17 cellular contexts compared by ENCODE assay signal in the genomic region with DNA sequence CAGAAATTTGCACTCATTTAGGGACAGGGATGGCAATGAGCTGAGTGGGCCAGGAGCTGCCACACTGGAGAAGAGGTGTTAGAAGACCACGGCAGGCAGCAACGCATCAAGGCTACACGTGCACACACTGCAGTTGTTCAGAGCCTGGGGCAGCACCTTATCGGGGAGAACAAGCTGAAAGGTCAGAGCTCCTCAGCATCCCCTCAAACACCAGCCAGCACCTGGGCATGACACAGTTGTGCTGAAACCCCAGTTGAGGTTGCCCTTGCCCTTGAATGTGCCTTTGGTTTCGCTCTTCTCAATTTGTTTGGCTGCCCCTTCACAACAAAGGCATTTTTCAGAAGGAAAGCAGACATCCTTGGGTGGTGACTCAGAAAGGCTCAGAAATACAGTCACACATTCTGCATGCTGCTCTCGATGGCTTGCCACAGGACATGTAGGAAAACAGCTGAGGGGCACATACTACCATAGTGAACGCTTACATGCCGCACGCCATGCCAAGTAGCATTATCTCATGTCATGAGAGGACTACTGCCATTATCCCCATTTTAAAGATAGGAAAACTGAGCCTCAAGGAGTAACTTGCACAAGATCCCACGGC. TPM values are rescaled to one million over a fixed set of nuclear protein-coding genes. Genes with fewer than 3 reads are reported as not detected.
DNase-seq lines count a peak whose midpoint lies in the region; ATAC-seq, FAIRE-seq and TF ChIP-seq lines count a peak whose summit lies in the region.
"Had no signal": no experiment of that assay in that cellular context is flagged by ENCODE, and none has a peak within 500 bp of the region (broad histone marks: within the 10 kb centered on the region; RNA-seq: fewer than 3 reads in every experiment).

No MANE protein-coding gene starts in this region.

- no peak for TF ChIP-seq EP300 in K562 (IDR thresholded peaks at IDR 0.05; ENCODE audit: low read length)

- no peaks in the 10 kb centered on the region for H3K9me1 ChIP-seq in K562 (ENCODE audit: control insufficient read depth, insufficient read depth, low read length)

- H3K79me2 ChIP-seq in K562 (ENCODE audit: control insufficient read depth, insufficient read depth, low read length) = no peaks in the 10 kb centered on the region

- H3K4me1 ChIP-seq in K562 (replicated peaks in 1 of 2; ENCODE audit: control insufficient read depth in 2 of 2, insufficient read depth in 2 of 2, low read length in 2 of 2) (no peaks in the 10 kb centered on the region), mesodermal cell (ENCODE audit: control insufficient read depth, insufficient read depth, low read length, poor library complexity, severe bottlenecking) (peaks cover 7% of the 10 kb centered on the region), lower lobe of right lung (no peaks in the 10 kb centered on the region)

- CTCF ChIA-PET in K562 (lab: Yijun Ruan, JAX; ENCODE audit: low intra/inter-chr PET ratio) = no interaction called here

- in situ Hi-C loops in K562 (cut with MboI) = no loop called here

- no peak overlapping the region for H3K27ac ChIP-seq in K562 (ENCODE audit: extremely low read depth, low read depth, low read length)
- H3K27ac ChIP-seq in mesodermal cell (ENCODE audit: low read depth, low read length, severe bottlenecking) = peak overlapping the region; percentile 31
- H3K27ac ChIP-seq in lower lobe of right lung = no peak overlapping the region
- H3K27ac ChIP-seq: dorsolateral prefrontal cortex had no signal

- peaks cover under 1% of the 10 kb centered on the region; the same call in 1 of the 2 replicates for H4K20me1 ChIP-seq in K562 (replicated peaks; ENCODE audit: control insufficient read depth, insufficient read depth, low read length)

- intact Hi-C loops in K562 (cut with micrococcal nuclease) = no loop called here
- intact Hi-C loops in lower lobe of right lung (cut with DNase I) = no loop called here

- TF ChIP-seq CTCF in K562 (IDR thresholded peaks at IDR 0.05 in 2 of 3, conservative IDR thresholded peaks at IDR 0.05 in 1 of 3; ENCODE audit: insufficient read depth in 2 of 3, low read depth in 1 of 3, low read length in 3 of 3) (no peak), D721Med (IDR thresholded peaks at IDR 0.05; ENCODE audit: insufficient read depth, missing control alignments) (no peak), lower lobe of right lung (IDR thresholded peaks at IDR 0.05) (no peak)

- H3K36me3 ChIP-seq in K562 (ENCODE audit: control insufficient read depth, insufficient read depth, low read length) (no peaks in the 10 kb centered on the region), mesodermal cell (ENCODE audit: control insufficient read depth, insufficient read depth, low read length) (peaks cover 32% of the 10 kb centered on the region), lower lobe of right lung (no peaks in the 10 kb centered on the region)

- BruUV-seq in K562 (replicated peaks; lab: Mats Ljungman, UMichigan) = no TSS peak

- TF ChIP-seq RAD21 in K562 (CRISPR knock-in tag; conservative IDR thresholded peaks at IDR 0.05 in 1 of 2, IDR thresholded peaks at IDR 0.05 in 1 of 2) = no peak

- DNase-seq in AG08395 (ENCODE audit: low spot score) = peak; percentile 90
- DNase-seq in HT1080 (ENCODE audit: low read depth) = peak; percentile 90
- no peak for DNase-seq in K562 (ENCODE audit: extremely low read depth in 1 of 4, low spot score in 3 of 4)
- DNase-seq in D721Med (ENCODE audit: insufficient read length, low spot score) = no peak
- no peak for DNase-seq in D341Med (ENCODE audit: low spot score)
- DNase-seq in lower lobe of right lung = no peak
- no peak for DNase-seq in stimulated activated CD4-positive, alpha-beta T cell treated with anti-CD3 and anti-CD28 coated beads, Interleukin-4, amount 100 ng/mL, for 24 hours
- DNase-seq: activated CD4-positive, alpha-beta T cell treated with anti-CD3 and anti-CD28 coated beads, Interleukin-2, amount 50 U/mL, for 4 hours; anterior cingulate cortex; C1 segment of cervical spinal cord; dorsolateral prefrontal cortex; SHP77 treated with DMSO at 0.1 percent for 48 hours had no signal

- H3K9ac ChIP-seq in K562 (ENCODE audit: insufficient read depth in 1 of 2, low read depth in 2 of 2, low read length in 2 of 2) = no peak overlapping the region

- TF ChIP-seq POLR2A in K562 (conservative IDR thresholded peaks at IDR 0.05) = no peak

- no peak overlapping the region for H2AFZ ChIP-seq in K562 (ENCODE audit: low read depth, low read length)

- peaks cover 5 to 31% of the 10 kb centered on the region in 2 experiments; a peak in 2 of 5 replicates for H3K27me3 ChIP-seq in K562 (ENCODE audit: control insufficient read depth in 2 of 2, insufficient read depth in 2 of 2, low read length in 2 of 2)
- no peaks in the 10 kb centered on the region for H3K27me3 ChIP-seq in lower lobe of right lung (ENCODE audit: low read depth)

- no peaks in the 10 kb centered on the region for H3K9me3 ChIP-seq in K562 (replicated peaks; ENCODE audit: control insufficient read depth, insufficient read depth, low read depth, low read length)
- H3K9me3 ChIP-seq in mesodermal cell (ENCODE audit: control insufficient read depth, low read length) = no peaks in the 10 kb centered on the region
- no peaks in the 10 kb centered on the region for H3K9me3 ChIP-seq in lower lobe of right lung

- H3K4me2 ChIP-seq in K562 (ENCODE audit: insufficient read depth, low read length) = no peak overlapping the region

- 1% methylated on average over 10 of the region's 10 CpGs for WGBS in K562 (ENCODE audit: insufficient coverage, low coverage, missing lambda C conversion rate)
- 93 to 95% methylated on average over 9 to 10 of the region's 10 CpGs for WGBS in mesodermal cell (ENCODE audit: insufficient coverage in 2 of 2), 2 experiments

- H3K4me3 ChIP-seq in K562 (no peak overlapping the region), mesodermal cell (ENCODE audit: extremely low read depth, insufficient read depth, low read length, poor library complexity, severe bottlenecking) (no peak overlapping the region), lower lobe of right lung (no peak overlapping the region)
- H3K4me3 ChIP-seq: dorsolateral prefrontal cortex had no signal

- FAIRE-seq in K562 (lab: Jason Lieb, UNC) (no peak), D721Med (lab: Jason Lieb, UNC) (no peak)
- FAIRE-seq: HTR-8/SVneo had no signal

- no peak for ATAC-seq in K562
- ATAC-seq in lower lobe of right lung = no peak

- POLR2A ChIA-PET in K562 (lab: Yijun Ruan, JAX) = interaction anchor here (0.7 kb wide), 1 partner anchor 53 kb away, joined by 4 read pairs; no protein-coding TSS in a partner anchor

TF ChIP-seq in K562, 482 proteins besides CTCF, POLR2A, EP300 and RAD21:
- peak; percentile 28 for TF ChIP-seq RBM25 (IDR thresholded peaks at IDR 0.05; ENCODE audit: low read depth, low read length, severe bottlenecking)
- TF ChIP-seq TRIM24 (IDR thresholded peaks at IDR 0.05) = no peak

RNA-seq across cellular contexts. Expression of gene ST8SIA2, which starts 57.6 kb away (rescaled TPM):
- total RNA-seq in HT1080 (2014; rRNA removed; shearing (Covaris generic)) = 1.4 and 1.8 TPM in 2 replicates
- polyA plus RNA-seq in HT1080 (2015; cell fraction: cytosol; rRNA removed) = not detected in 2 replicates
- not detected in 2 replicates for polyA plus RNA-seq in HT1080 (2015; cell fraction: nucleus; rRNA removed)
- not detected in 2 replicates for total RNA-seq in K562 (2011; cell fraction: chromatin; rRNA removed; ENCODE audit: low replicate concordance)
- not detected in 2 replicates for total RNA-seq in K562 (2011; cell fraction: nucleolus; rRNA removed)
- not detected in 2 replicates for total RNA-seq in K562 (2011; cell fraction: nucleoplasm; rRNA removed)
- total RNA-seq in K562 (2014; rRNA removed) (not detected in 2 replicates), K562 (2014; rRNA removed; fragmentation: Illumina TruSeq; extraction: Trizol) (not detected in 2 replicates), K562 (2015; rRNA removed; fragmentation: Illumina TruSeq; extraction: Trizol) (not detected in 2 replicates), K562 (2021) (not detected in 2 replicates), lower lobe of right lung (not detected)
- polyA plus RNA-seq in K562 (2011; rRNA removed) (not detected in 2 replicates), K562 (2014; fragmentation: Illumina TruSeq; extraction: Trizol) (not detected in 2 replicates), K562 (2014; fragmentation: Nextera tagmentation; extraction: Ambion mirVana) (not detected), K562 (2014; rRNA removed) (not detected in 2 replicates)
- polyA plus RNA-seq in K562 (2011; cell fraction: cytosol; rRNA removed) = not detected in 2 replicates
- polyA plus RNA-seq in K562 (2011; cell fraction: nucleus; rRNA removed) = not detected in 2 replicates
- not detected in 2 replicates for polyA plus RNA-seq in K562 (2012)
- polyA minus RNA-seq in K562 (2011; rRNA and poly(A)+ RNA removed) = not detected in 2 replicates
- polyA minus RNA-seq in K562 (2011; cell fraction: cytosol; rRNA and poly(A)+ RNA removed) = not detected in 2 replicates
- not detected in 2 replicates for polyA minus RNA-seq in K562 (2011; cell fraction: nucleus; rRNA and poly(A)+ RNA removed)
- 11.1 TPM for polyA plus RNA-seq in mesodermal cell (2013, experiment 1 of 2)
- 11.4 TPM for polyA plus RNA-seq in mesodermal cell (2013, experiment 2 of 2)
- total RNA-seq: activated T-helper 2 cell treated with anti-CD3 and anti-CD28 coated beads, Interferon-gamma antibody, Interleukin-2, Interleukin-4, amounts not matched to agents 10 μg/mL and 5 μg/mL and 100 μg/mL, durations not matched to agents 14 hours and 24 hours and 36 hours; omental fat pad; subcutaneous adipose tissue had no signal

Comparison
In these comparisons a context has a peak if more than half of its experiments do, and no peak if none do; other contexts are left out.
1. DNase-seq: peak in AG08395 (single experiment) and HT1080 (single experiment); none in K562 (0 of 4), D721Med (single experiment), D341Med (single experiment), lower lobe of right lung (single experiment) and stimulated activated CD4-positive, alpha-beta T cell treated with anti-CD3 and anti-CD28 coated beads, Interleukin-4, amount 100 ng/mL, for 24 hours (single experiment).